ENCODE assay signal across 7 cellular contexts in genomic region chr5:8557728-8558127, GRCh38.
"Had no signal": no experiment of that assay in that cellular context is flagged by ENCODE, and none has a peak within 500 bp of the region (broad histone marks: within the 10 kb centered on the region; RNA-seq: fewer than 3 reads in every experiment).

No MANE protein-coding gene starts in this region.

- FAIRE-seq: G401.6, GM12878, GM12891, GM12892, GM18507 had no signal

- DNase-seq: GDM1, GF-D8 had no signal

- ATAC-seq: GM12878 had no signal

- H3K4me3 ChIP-seq: GM12878 had no signal
